Comparison of ENCODE assay signal across 9 cellular contexts in genomic region chr17:78774956-78775571, GRCh38. TPM values are rescaled to one million over a fixed set of nuclear protein-coding genes. Genes with fewer than 3 reads are reported as not detected.
DNase-seq lines count a peak whose midpoint lies in the region; TF ChIP-seq lines count a peak whose summit lies in the region.
"Had no signal": no experiment of that assay in that cellular context is flagged by ENCODE, and none has a peak within 500 bp of the region (broad histone marks: within the 10 kb centered on the region; RNA-seq: fewer than 3 reads in every experiment).

No MANE protein-coding gene starts in this region.

- H3K9ac ChIP-seq in endodermal cell (ENCODE audit: extremely low read depth, low read length, poor library complexity, severe bottlenecking): no peak overlapping the region

- H3K4me3 Mint-ChIP-seq in endodermal cell: no peak overlapping the region

- WGBS in endodermal cell (ENCODE audit: insufficient coverage in 1 of 2, insufficient read length in 1 of 2), 2 experiments: 89 to 90% methylated on average over 8 to 12 of the region's 12 CpGs

- H3K36me3 Mint-ChIP-seq in endodermal cell (ENCODE audit: low read depth): no peaks in the 10 kb centered on the region

- no peaks in the 10 kb centered on the region for H3K4me1 ChIP-seq in endodermal cell (ENCODE audit: control insufficient read depth, insufficient read depth, low read length)

- H3K27me3 Mint-ChIP-seq in endodermal cell (ENCODE audit: insufficient read depth): no peaks in the 10 kb centered on the region

- H3K9me3 Mint-ChIP-seq in endodermal cell: no peaks in the 10 kb centered on the region

- H3K36me3 ChIP-seq in endodermal cell (ENCODE audit: control insufficient read depth, insufficient read depth, low read length): no peaks in the 10 kb centered on the region

- peak in 2 of 3 donors; percentile 64 to 69 for DNase-seq in stimulated activated CD4-positive, alpha-beta T cell treated with anti-CD3 and anti-CD28 coated beads, Interleukin-12 subunit alpha, Interleukin-12 subunit beta, amount 100 ng/mL, for 48 hours (ENCODE audit: low read depth in 2 of 3, low spot score in 1 of 3)
- DNase-seq in stimulated activated CD4-positive, alpha-beta T cell treated with anti-CD3 and anti-CD28 coated beads, Interleukin-12 subunit alpha, Interleukin-12 subunit beta, amount 100 ng/mL, for 4 hours: no peak
- peak in 3 of 4 experiments; percentile 25 to 33 (median 27) for DNase-seq in activated CD4-positive, CD25-positive, alpha-beta regulatory T cell (lab: John Stamatoyannopoulos, UW)
- DNase-seq in endodermal cell (peak; percentile 57), glomerular visceral epithelial cell (ENCODE audit: extremely low spot score) (no peak), NCI-H82 treated with DMSO at 0.1 percent for 48 hours (lab: John Stamatoyannopoulos, UW; ENCODE audit: unreplicated experiment) (no peak), NCI-H526 treated with DMSO at 0.1 percent for 48 hours (lab: John Stamatoyannopoulos, UW) (no peak)
- peak; percentile 66 to 68 for DNase-seq in stimulated activated CD4-positive, alpha-beta T cell treated with anti-CD3 and anti-CD28 coated beads, Interleukin-15, amount 100 ng/mL, for 48 hours (ENCODE audit: low read depth in 2 of 2)

- no peak for TF ChIP-seq CTCF in endodermal cell (conservative IDR thresholded peaks at IDR 0.05)

- no peaks in the 10 kb centered on the region for H3K9me3 ChIP-seq in endodermal cell (ENCODE audit: control insufficient read depth, low read length)

- no peak overlapping the region for H3K27ac ChIP-seq in endodermal cell (ENCODE audit: low read depth, low read length)
- H3K27ac ChIP-seq: C4-2B had no signal

- H3K27me3 ChIP-seq in endodermal cell (ENCODE audit: control insufficient read depth, insufficient read depth, low read length, poor library complexity, severe bottlenecking): no peaks in the 10 kb centered on the region

- peaks cover 6% of the 10 kb centered on the region for H3K4me1 Mint-ChIP-seq in endodermal cell

- H3K27ac Mint-ChIP-seq in endodermal cell: no peak overlapping the region

- H3K4me3 ChIP-seq in endodermal cell (ENCODE audit: low read length): no peak overlapping the region

RNA-seq across cellular contexts. Expression of gene CYTH1, which starts 7.0 kb away (rescaled TPM):
- 10 to 100 TPM; 23.1 to 27.4 TPM for total RNA-seq in endodermal cell
- 20.3 TPM for polyA plus RNA-seq in endodermal cell (2013, experiment 1 of 2)
- 17.8 TPM for polyA plus RNA-seq in endodermal cell (2013, experiment 2 of 2)

Comparison
In these comparisons a context has a peak if more than half of its experiments do, and no peak if none do; other contexts are left out.
1. DNase-seq: peak in stimulated activated CD4-positive, alpha-beta T cell treated with anti-CD3 and anti-CD28 coated beads, Interleukin-12 subunit alpha, Interleukin-12 subunit beta, amount 100 ng/mL, for 48 hours (2 of 3), activated CD4-positive, CD25-positive, alpha-beta regulatory T cell (3 of 4), endodermal cell (single experiment) and stimulated activated CD4-positive, alpha-beta T cell treated with anti-CD3 and anti-CD28 coated beads, Interleukin-15, amount 100 ng/mL, for 48 hours (2 of 2); none in stimulated activated CD4-positive, alpha-beta T cell treated with anti-CD3 and anti-CD28 coated beads, Interleukin-12 subunit alpha, Interleukin-12 subunit beta, amount 100 ng/mL, for 4 hours (single experiment), glomerular visceral epithelial cell (single experiment), NCI-H82 treated with DMSO at 0.1 percent for 48 hours (single experiment) and NCI-H526 treated with DMSO at 0.1 percent for 48 hours (single experiment).